ENCODE assay signal across 20 cellular contexts in the genomic region with DNA sequence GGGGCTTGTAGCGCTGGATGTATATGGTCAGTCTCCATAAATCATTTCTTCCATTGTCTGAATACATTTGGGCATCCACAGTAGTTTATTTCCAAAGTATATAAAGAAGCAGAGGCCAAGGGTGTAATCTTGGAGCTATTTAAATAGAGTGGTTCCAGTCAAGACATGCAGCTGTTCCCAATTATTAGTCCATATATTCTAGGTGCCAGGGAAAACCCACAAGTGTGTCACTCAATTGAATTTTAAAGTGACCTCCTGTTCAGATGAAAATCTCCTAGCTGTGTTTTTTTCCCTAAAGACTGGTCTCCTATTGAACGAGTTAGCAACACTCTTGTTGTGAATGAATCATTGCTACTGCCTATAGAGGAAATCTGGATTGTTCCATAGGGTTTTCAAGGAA.
A peak's percentile ranks its signal among the peaks of the same experiment; 100 is the strongest.
DNase-seq lines count a peak whose midpoint lies in the region; FAIRE-seq and TF ChIP-seq lines count a peak whose summit lies in the region.
"Had no signal": no experiment of that assay in that cellular context is flagged by ENCODE, and none has a peak within 500 bp of the region (broad histone marks: within the 10 kb centered on the region; RNA-seq: fewer than 3 reads in every experiment).

No MANE protein-coding gene starts in this region.

- H3K27ac Mint-ChIP-seq in mesothelial cell of epicardium = no peak overlapping the region
- no peak overlapping the region for H3K27ac Mint-ChIP-seq in immature natural killer cell
- H3K27ac Mint-ChIP-seq: CD8-positive, alpha-beta memory T cell had no signal

- intact Hi-C loops in cardiac septum (cut with DNase I) = no loop called here

- H3K9me3 Mint-ChIP-seq in mesothelial cell of epicardium (peaks cover 3% of the 10 kb centered on the region), immature natural killer cell (peaks cover 0 to 2% (median 0%) of the 10 kb centered on the region in 6 donors)
- H3K9me3 Mint-ChIP-seq: CD8-positive, alpha-beta memory T cell had no signal

- FAIRE-seq in bronchial epithelial cell (lab: Jason Lieb, UNC) (no peak), frontal cortex (lab: Jason Lieb, UNC) (no peak)
- FAIRE-seq: D721Med, K562 had no signal

- H3K9me3 ChIP-seq in cardiac muscle cell (ENCODE audit: low read depth) = no peaks in the 10 kb centered on the region
- H3K9me3 ChIP-seq: BLaER1 treated with 17β-estradiol and CSF1 and Interleukin-3, amounts not matched to agents 10 nM and 100 nM had no signal

- no peak for TF ChIP-seq CTCF in cardiac muscle cell (IDR thresholded peaks at IDR 0.05; ENCODE audit: low read depth, low read length)
- TF ChIP-seq CTCF in bronchial epithelial cell (IDR thresholded peaks at IDR 0.05; ENCODE audit: insufficient read depth, low read length, severe bottlenecking) = no peak
- no peak for TF ChIP-seq CTCF in foreskin fibroblast (IDR thresholded peaks at IDR 0.05; ENCODE audit: low read depth, low read length)
- TF ChIP-seq CTCF in mesothelial cell of epicardium (IDR thresholded peaks at IDR 0.05; ENCODE audit: unreplicated experiment) = no peak

- H3K4me1 Mint-ChIP-seq in mesothelial cell of epicardium (peaks cover 39% of the 10 kb centered on the region), immature natural killer cell (peaks cover 43% of the 10 kb centered on the region in 2 donors)
- H3K4me1 Mint-ChIP-seq: CD8-positive, alpha-beta memory T cell had no signal

- peaks cover 24% of the 10 kb centered on the region for H3K4me1 ChIP-seq in cardiac muscle cell (ENCODE audit: low read depth)

- no peaks in the 10 kb centered on the region for H3K27me3 ChIP-seq in cardiac muscle cell
- no peaks in the 10 kb centered on the region for H3K27me3 ChIP-seq in bronchial epithelial cell (ENCODE audit: control insufficient read depth, insufficient read depth, low read length)
- H3K27me3 ChIP-seq: BLaER1 treated with 17β-estradiol and CSF1 and Interleukin-3, amounts not matched to agents 10 nM and 100 nM had no signal

- H3K4me3 ChIP-seq in cardiac muscle cell (no peak overlapping the region), bronchial epithelial cell (ENCODE audit: low read depth, low read length) (no peak overlapping the region), foreskin fibroblast (ENCODE audit: low read depth in 1 of 2, low read length in 2 of 2) (no peak overlapping the region)
- H3K4me3 ChIP-seq: BLaER1 treated with 17β-estradiol and CSF1 and Interleukin-3, amounts not matched to agents 10 nM and 100 nM; K562 had no signal

- H3K27me3 Mint-ChIP-seq in mesothelial cell of epicardium (ENCODE audit: low read depth) = no peaks in the 10 kb centered on the region
- H3K27me3 Mint-ChIP-seq in immature natural killer cell (ENCODE audit: low read depth in 3 of 3) = peaks cover 0 to 2% (median under 1%) of the 10 kb centered on the region in 3 donors

- H3K36me3 Mint-ChIP-seq in mesothelial cell of epicardium (no peaks in the 10 kb centered on the region), immature natural killer cell (peaks cover 20 to 47% (median 24%) of the 10 kb centered on the region in 3 donors)

- H3K4me3 Mint-ChIP-seq in mesothelial cell of epicardium = no peak overlapping the region
- no peak overlapping the region for H3K4me3 Mint-ChIP-seq in immature natural killer cell
- H3K4me3 Mint-ChIP-seq: CD8-positive, alpha-beta memory T cell had no signal

- peak overlapping the region; percentile 76 for H3K27ac ChIP-seq in cardiac muscle cell
- H3K27ac ChIP-seq: 22Rv1; BLaER1 treated with 17β-estradiol and CSF1 and Interleukin-3, amounts not matched to agents 10 nM and 100 nM had no signal

- H3K36me3 ChIP-seq in cardiac muscle cell = no peaks in the 10 kb centered on the region
- no peaks in the 10 kb centered on the region for H3K36me3 ChIP-seq in bronchial epithelial cell (ENCODE audit: control insufficient read depth, insufficient read depth, low read length)
- H3K36me3 ChIP-seq: BLaER1 treated with 17β-estradiol and CSF1 and Interleukin-3, amounts not matched to agents 10 nM and 100 nM had no signal

- no peak for DNase-seq in cardiac muscle cell (ENCODE audit: low read depth in 1 of 2, low spot score in 1 of 2)
- no peak for DNase-seq in cardiac septum (ENCODE audit: low spot score)
- DNase-seq in bronchial epithelial cell (ENCODE audit: low read depth) = peak; percentile 48
- peak; percentile 45 to 69 for DNase-seq in foreskin fibroblast
- DNase-seq in mesothelial cell of epicardium (ENCODE audit: low spot score in 2 of 2, unreplicated experiment in 2 of 2) = no peak
- no peak for DNase-seq in frontal cortex (ENCODE audit: low spot score in 2 of 2)
- no peak for DNase-seq in immature natural killer cell
- DNase-seq in mesenteric fat pad (ENCODE audit: low spot score) = no peak
- DNase-seq: CD8-positive, alpha-beta memory T cell; DMS79; HCEC 1CT; NCI-H1048; NCI-H1436 treated with DMSO at 0.1 percent for 48 hours; NCI-H2029 treated with DMSO at 0.1 percent for 48 hours; NCI-H2171 treated with DMSO at 0.1 percent for 48 hours; NCI-H510A had no signal

Comparison
In these comparisons a context has a peak if more than half of its experiments do, and no peak if none do; other contexts are left out.
1. DNase-seq: peak in bronchial epithelial cell (single experiment) and foreskin fibroblast (2 of 2); none in cardiac muscle cell (0 of 2), cardiac septum (single experiment), mesothelial cell of epicardium (0 of 2), frontal cortex (0 of 2), immature natural killer cell (0 of 3) and mesenteric fat pad (single experiment).